ENCODE assay signal across 14 cellular contexts in the genomic region with DNA sequence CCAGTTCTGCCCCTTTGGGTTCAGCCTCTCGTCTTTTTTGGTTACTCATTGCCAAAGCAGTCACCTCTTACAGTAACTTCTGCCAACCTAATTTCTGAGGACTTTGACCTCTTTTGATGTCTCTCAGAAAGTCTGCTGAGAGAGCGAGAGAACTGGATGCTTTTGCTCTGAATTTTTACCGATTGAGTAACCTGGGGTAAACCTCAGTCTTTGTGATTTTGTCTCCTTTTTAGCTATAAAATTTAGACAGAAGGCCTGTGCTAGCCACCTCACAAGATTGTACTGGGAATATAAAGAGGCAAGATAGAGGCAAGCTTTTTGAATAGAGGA. TPM values are rescaled to one million over a fixed set of nuclear protein-coding genes. Genes with fewer than 3 reads are reported as not detected.
DNase-seq lines count a peak whose midpoint lies in the region; ATAC-seq and TF ChIP-seq lines count a peak whose summit lies in the region.
"Had no signal": no experiment of that assay in that cellular context is flagged by ENCODE, and none has a peak within 500 bp of the region (broad histone marks: within the 10 kb centered on the region; RNA-seq: fewer than 3 reads in every experiment).

No MANE protein-coding gene starts in this region.

- no peak for TF ChIP-seq CTCF in chondrocyte (IDR thresholded peaks at IDR 0.05)

- H3K9me3 Mint-ChIP-seq in chondrocyte (ENCODE audit: low read depth): no peaks in the 10 kb centered on the region
- H3K9me3 Mint-ChIP-seq: activated naive CD8-positive, alpha-beta T cell treated with anti-CD3 and anti-CD28 coated beads, Interleukin-2, amount 50 U/mL, for 24 hours had no signal

- H3K27me3 Mint-ChIP-seq in chondrocyte (ENCODE audit: low read depth): no peaks in the 10 kb centered on the region

- no peak overlapping the region for H3K27ac Mint-ChIP-seq in chondrocyte (ENCODE audit: unreplicated experiment)
- H3K27ac Mint-ChIP-seq: activated naive CD8-positive, alpha-beta T cell treated with anti-CD3 and anti-CD28 coated beads, Interleukin-2, amount 50 U/mL, for 24 hours had no signal

- ATAC-seq in GM18511 (IDR thresholded peaks at IDR 0.05; ENCODE audit: unreplicated experiment) (peak; percentile 42), HG03520 (IDR thresholded peaks at IDR 0.05; ENCODE audit: unreplicated experiment) (peak; percentile 32)
- ATAC-seq: activated naive CD8-positive, alpha-beta T cell treated with anti-CD3 and anti-CD28 coated beads, Interleukin-2, amount 50 U/mL, for 24 hours; lower lobe of right lung had no signal

- H3K4me3 Mint-ChIP-seq in chondrocyte (ENCODE audit: unreplicated experiment): no peak overlapping the region
- H3K4me3 Mint-ChIP-seq: activated naive CD8-positive, alpha-beta T cell treated with anti-CD3 and anti-CD28 coated beads, Interleukin-2, amount 50 U/mL, for 24 hours had no signal

- DNase-seq in fibroblast of gingiva (ENCODE audit: low read depth): peak; percentile 42
- peak; percentile 94 for DNase-seq in renal cortical epithelial cell (ENCODE audit: low read depth)
- no peak for DNase-seq in activated effector memory CD4-positive, alpha-beta T cell treated with anti-CD3 and anti-CD28 coated beads, Interleukin-2, amount 50 U/mL, for 16 hours
- no peak for DNase-seq in CD1c-positive myeloid dendritic cell (ENCODE audit: extremely low spot score)
- DNase-seq in NCI-H146 (lab: John Stamatoyannopoulos, UW): no peak
- no peak for DNase-seq in chondrocyte (ENCODE audit: low spot score)
- DNase-seq: activated naive CD8-positive, alpha-beta T cell treated with anti-CD3 and anti-CD28 coated beads, Interleukin-2, amount 50 U/mL, for 24 hours; DMS 273 treated with DMSO at 0.1 percent for 48 hours; glutamatergic neuron; lower lobe of right lung; NCI-H69; upper lobe of left lung had no signal

- H3K36me3 Mint-ChIP-seq in chondrocyte (ENCODE audit: low read depth): no peaks in the 10 kb centered on the region

- H3K4me1 Mint-ChIP-seq in chondrocyte (ENCODE audit: low read depth): peaks cover 53% of the 10 kb centered on the region

RNA-seq across cellular contexts. Expression of a gene that starts 34.8 kb away (rescaled TPM):
- total RNA-seq in renal cortical epithelial cell: 21.5 and 62.7 TPM in 2 replicates
- total RNA-seq in chondrocyte: 22.0 to 53.7 TPM (median 22.9 TPM) in 3 replicates

Comparison
In these comparisons a context has a peak if more than half of its experiments do, and no peak if none do; other contexts are left out.
1. DNase-seq: peak in fibroblast of gingiva (single experiment) and renal cortical epithelial cell (single experiment); none in activated effector memory CD4-positive, alpha-beta T cell treated with anti-CD3 and anti-CD28 coated beads, Interleukin-2, amount 50 U/mL, for 16 hours (single experiment), CD1c-positive myeloid dendritic cell (single experiment), NCI-H146 (single experiment) and chondrocyte (single experiment).